ENCODE assay signal across 8 cellular contexts in genomic region chr2:197168705-197169104, GRCh38.
DNase-seq lines count a peak whose midpoint lies in the region; ATAC-seq, FAIRE-seq and TF ChIP-seq lines count a peak whose summit lies in the region.

No MANE protein-coding gene starts in this region.

- TF ChIP-seq CTCF in A549 (IDR thresholded peaks at IDR 0.05) (peak; percentile 54), GM13977 (IDR thresholded peaks at IDR 0.05; ENCODE audit: extremely low read depth, insufficient read depth, missing control alignments) (peak; percentile 85), esophagus squamous epithelium (IDR thresholded peaks at IDR 0.05) (peak; percentile 18 to 52 (median 38)), neural progenitor cell (IDR thresholded peaks at IDR 0.05) (peak; percentile 89)

- peak; percentile 63 to 75 for TF ChIP-seq RAD21 in A549 (conservative IDR thresholded peaks at IDR 0.05 in 1 of 2, IDR thresholded peaks at IDR 0.05 in 1 of 2)

- no peak overlapping the region for H3K9ac ChIP-seq in neural progenitor cell

- WGBS in A549 (ENCODE audit: missing lambda C conversion rate): 38% methylated on average over 5 of the region's 5 CpGs
- 51 to 55% methylated on average over 5 of the region's 5 CpGs for WGBS in esophagus squamous epithelium, 2 donors

- intact Hi-C loops in esophagus squamous epithelium (cut with DNase I): no loop called here

- H3K4me1 Mint-ChIP-seq in neural progenitor cell: peaks cover 14% of the 10 kb centered on the region

- DNase-seq in A549 (ENCODE audit: low read depth in 1 of 2, low spot score in 1 of 2) (peak; percentile 52 to 75), GM13977 (ENCODE audit: low spot score) (peak; percentile 73), NCI-H82 (lab: John Stamatoyannopoulos, UW) (peak; percentile 84), esophagus squamous epithelium (lab: John Stamatoyannopoulos, UW) (peak; percentile 16), neural progenitor cell (ENCODE audit: low spot score) (peak; percentile 91), stromal cell of bone marrow (ENCODE audit: low read depth) (peak; percentile 30)
- DNase-seq in activated CD8-positive, alpha-beta memory T cell treated with anti-CD3 and anti-CD28 coated beads, Interleukin-2, amount 50 U/mL, for 4 hours: peak; percentile 73

- no peaks in the 10 kb centered on the region for H3K27me3 ChIP-seq in esophagus squamous epithelium
- no peaks in the 10 kb centered on the region for H3K27me3 ChIP-seq in neural progenitor cell

- H3K9me3 ChIP-seq in A549 (no peaks in the 10 kb centered on the region), esophagus squamous epithelium (no peaks in the 10 kb centered on the region), neural progenitor cell (ENCODE audit: low read depth) (no peaks in the 10 kb centered on the region)

- peak; percentile 87 to 99 for ATAC-seq in A549
- ATAC-seq in HG02981 (IDR thresholded peaks at IDR 0.05; ENCODE audit: unreplicated experiment): peak; percentile 82

- no peaks in the 10 kb centered on the region for H3K27me3 Mint-ChIP-seq in neural progenitor cell (ENCODE audit: insufficient read depth, low read depth)

- H3K36me3 ChIP-seq in esophagus squamous epithelium (no peaks in the 10 kb centered on the region), neural progenitor cell (no peaks in the 10 kb centered on the region)

- POLR2A ChIA-PET in A549 (lab: Yijun Ruan, JAX): no interaction called here

- H3K36me3 Mint-ChIP-seq in neural progenitor cell: no peaks in the 10 kb centered on the region

- FAIRE-seq in A549 (lab: Jason Lieb, UNC): no peak

- H3K27ac ChIP-seq in A549 (no peak overlapping the region), esophagus squamous epithelium (no peak overlapping the region), neural progenitor cell (no peak overlapping the region)

- H2AFZ ChIP-seq in neural progenitor cell (replicated peaks): peak overlapping the region; percentile 93

- no peak overlapping the region for H3K4me3 Mint-ChIP-seq in neural progenitor cell

- no peak for TF ChIP-seq EP300 in A549 (IDR thresholded peaks at IDR 0.05)

- no peak overlapping the region for H3K4me2 ChIP-seq in A549
- H3K4me2 ChIP-seq in neural progenitor cell: no peak overlapping the region

- H3K4me3 ChIP-seq in A549 (no peak overlapping the region), esophagus squamous epithelium (no peak overlapping the region), neural progenitor cell (no peak overlapping the region)

- no peaks in the 10 kb centered on the region for H3F3A ChIP-seq in neural progenitor cell (ENCODE audit: low read depth)

- TF ChIP-seq POLR2A in A549 (IDR thresholded peaks at IDR 0.05; ENCODE audit: low read length) (no peak), esophagus squamous epithelium (IDR thresholded peaks at IDR 0.05) (no peak)

- no peaks in the 10 kb centered on the region for H3K4me1 ChIP-seq in A549
- H3K4me1 ChIP-seq in esophagus squamous epithelium: peaks cover 0 to 37% (median 4%) of the 10 kb centered on the region in 3 donors
- peaks cover 5% of the 10 kb centered on the region for H3K4me1 ChIP-seq in neural progenitor cell

- CTCF ChIA-PET in A549 (lab: Yijun Ruan, JAX): interaction anchor here (0.8 to 3.9 kb wide), 11 partner anchors 10 to 220 kb away, joined by 3 to 26 read pairs (median 4); no protein-coding TSS in a partner anchor

- no peaks in the 10 kb centered on the region for H4K20me1 ChIP-seq in neural progenitor cell (ENCODE audit: low read depth)

- H3K9me3 Mint-ChIP-seq in neural progenitor cell: no peaks in the 10 kb centered on the region

- H3K27ac Mint-ChIP-seq in neural progenitor cell: no peak overlapping the region

- in situ Hi-C loops in GM13977 (cut with MboI; ENCODE audit: low pct_unique_long_range_greater_than_20kb, low sequenced_read_pairs, unreplicated experiment): no loop called here

- H3K79me2 ChIP-seq in neural progenitor cell (ENCODE audit: low read depth): no peaks in the 10 kb centered on the region

TF ChIP-seq in A549, 52 proteins besides CTCF, POLR2A, EP300 and RAD21:
- TF ChIP-seq SMC3 (IDR thresholded peaks at IDR 0.05) (peak; percentile 60), POLR2AphosphoS2 (conservative IDR thresholded peaks at IDR 0.05; ENCODE audit: low read length) (no peak)
TF ChIP-seq in A549: peak in this region for 1.

Comparison
In these comparisons a context has a peak if more than half of its experiments do, and no peak if none do; other contexts are left out.
1. DNase-seq: peak in every context shown above with its lines; median percentile 91 in neural progenitor cell; 84 in NCI-H82; 73 in GM13977; 73 in activated CD8-positive, alpha-beta memory T cell treated with anti-CD3 and anti-CD28 coated beads, Interleukin-2, amount 50 U/mL, for 4 hours; 64 in A549; 30 in stromal cell of bone marrow; 16 in esophagus squamous epithelium.
2. CTCF ChIP-seq: peak in every context shown above with its lines; median percentile 89 in neural progenitor cell; 85 in GM13977; 54 in A549; 38 in esophagus squamous epithelium.